In the genomic region with DNA sequence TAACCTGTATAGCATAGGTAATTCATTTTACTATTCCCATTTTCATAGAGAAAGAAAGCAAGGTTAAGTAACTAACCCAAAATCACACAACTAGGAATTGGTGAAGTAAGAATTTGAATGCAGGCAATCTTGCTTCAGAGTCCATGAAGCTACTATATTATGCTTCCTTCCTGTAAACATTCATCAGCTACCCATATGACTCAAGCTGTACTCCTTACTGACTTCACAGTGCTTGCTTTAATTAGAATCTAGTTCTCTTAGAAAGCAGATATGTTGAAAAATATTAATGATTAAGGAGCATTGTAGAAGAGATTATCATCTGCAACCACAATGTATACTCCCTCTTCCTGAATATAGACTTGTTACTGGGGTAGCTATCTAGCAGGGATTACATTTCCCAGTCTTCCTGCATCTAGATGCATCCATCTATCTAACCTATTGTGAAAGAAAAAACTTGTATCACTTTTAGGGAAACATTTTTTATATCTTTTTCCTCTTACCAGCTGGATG, we compare ENCODE assay signal across 28 cellular contexts.
"Had no signal": no experiment of that assay in that cellular context is flagged by ENCODE, and none has a peak within 500 bp of the region (broad histone marks: within the 10 kb centered on the region; RNA-seq: fewer than 3 reads in every experiment).

No MANE protein-coding gene starts in this region.

- DNase-seq: activated CD4-positive, alpha-beta T cell treated with anti-CD3 and anti-CD28 coated beads, Interleukin-2, amount 10 ng/mL, durations not matched to agents 24 days and 14 days; activated CD4-positive, alpha-beta T cell treated with anti-CD3 and anti-CD28 coated beads, Interleukin-2, amount 50 U/mL, for 4 hours; activated CD8-positive, alpha-beta T cell treated with anti-CD3 and anti-CD28 coated beads for 36 hours; activated effector memory CD4-positive, alpha-beta T cell treated with anti-CD3 and anti-CD28 coated beads, Interleukin-2, amount 50 U/mL, for 16 hours; activated naive CD4-positive, alpha-beta T cell; activated naive CD4-positive, alpha-beta T cell treated with anti-CD3 and anti-CD28 coated beads, Interleukin-2, amount 50 U/mL, for 16 hours; activated naive CD8-positive, alpha-beta T cell treated with anti-CD3 and anti-CD28 coated beads for 36 hours; activated T-cell treated with anti-CD3 and anti-CD28 coated beads, Interleukin-2, amount 50 U/mL, for 1 hour; activated T-cell treated with anti-CD3 and anti-CD28 coated beads, Interleukin-2, amount 50 U/mL, for 72 hours; Karpas-422; KBM-7; NCI-H1092; NCI-H1436 treated with DMSO at 0.1 percent for 48 hours; NCI-H1694 treated with DMSO at 0.1 percent for 48 hours; NCI-H2029; NCI-H2171; NCI-H510A; NCI-H526; NCI-H748 treated with DMSO at 0.1 percent for 48 hours; NK-92 treated with Interleukin-12 subunit alpha and Interleukin-12 subunit beta, amount 100 ng/mL, for 24 hours; PC-9; SW 1271; T-helper 1 cell; T-helper 9 cell had no signal

- H3K4me3 ChIP-seq: PC-9 had no signal

- H2AFZ ChIP-seq: PC-9 had no signal

- ATAC-seq: activated CD8-positive, alpha-beta T cell treated with anti-CD3 and anti-CD28 coated beads for 36 hours; activated T-cell treated with anti-CD3 and anti-CD28 coated beads, Interleukin-2, amount 50 U/mL, for 72 hours; activated T-helper 17 cell treated with anti-CD3 and anti-CD28 coated beads, Interleukin-2, amount 50 U/mL, for 72 hours; Right ventricle myocardium inferior had no signal

- FAIRE-seq: RCC 7860 had no signal

- H3K27ac ChIP-seq: PC-9, RWPE1 had no signal

- H3K4me2 ChIP-seq: PC-9 had no signal
